Comparison of ENCODE assay signal across 17 cellular contexts in the genomic region with DNA sequence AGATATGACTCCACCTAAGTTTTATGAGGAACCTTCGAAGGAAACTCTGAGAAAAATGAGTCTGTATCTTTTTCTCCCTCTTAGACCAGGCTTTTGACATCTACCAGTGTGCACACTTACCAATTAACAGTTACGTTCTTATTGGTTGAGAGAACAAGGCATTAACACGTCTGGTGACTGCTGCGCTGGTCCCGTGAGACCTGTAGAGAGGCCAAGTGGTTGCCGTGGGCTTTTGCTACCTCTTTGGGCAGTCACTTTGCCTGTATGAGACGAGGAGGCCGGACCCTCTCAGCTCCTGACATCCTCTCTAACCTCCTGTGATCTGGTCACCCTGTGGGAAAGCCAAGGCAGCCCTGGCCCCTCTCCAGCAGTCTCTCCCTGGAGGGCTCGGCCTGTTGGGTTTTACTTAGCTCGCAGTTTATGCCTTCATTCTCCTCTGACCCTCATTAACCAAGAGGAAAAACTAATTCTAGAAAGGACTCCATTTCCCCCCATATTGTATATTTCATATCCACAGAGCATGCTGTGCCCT.
"Had no signal": no experiment of that assay in that cellular context is flagged by ENCODE, and none has a peak within 500 bp of the region (broad histone marks: within the 10 kb centered on the region; RNA-seq: fewer than 3 reads in every experiment).

No MANE protein-coding gene starts in this region.

- H3K4me1 ChIP-seq: adrenal gland, upper lobe of right lung had no signal

- H3K27me3 Mint-ChIP-seq: effector memory CD8-positive, alpha-beta T cell had no signal

- H3K4me3 ChIP-seq: adrenal gland, gastroesophageal sphincter, lung, sigmoid colon, upper lobe of right lung had no signal

- ATAC-seq: effector memory CD8-positive, alpha-beta T cell; gastroesophageal sphincter; stimulated activated naive CD8-positive, alpha-beta T cell treated with anti-CD3 and anti-CD28 coated beads, Interleukin-15, Interleukin-2, amounts not matched to agents 100 U/mL and 50 U/mL, for 24 hours; upper lobe of right lung had no signal

- H3K36me3 ChIP-seq: adrenal gland, gastroesophageal sphincter, sigmoid colon, upper lobe of right lung had no signal

- H3K27me3 ChIP-seq: adrenal gland, gastroesophageal sphincter, sigmoid colon, upper lobe of right lung had no signal

- H3K27ac ChIP-seq: gastroesophageal sphincter, sigmoid colon, upper lobe of right lung had no signal

- DNase-seq: activated CD4-positive, alpha-beta T cell treated with anti-CD3 and anti-CD28 coated beads, Interleukin-2, amount 50 U/mL, for 4 hours; activated CD4-positive, CD25-positive, alpha-beta regulatory T cell treated with anti-CD3 and anti-CD28 coated beads, Interleukin-2, amount 50 U/mL, for 72 hours; activated naive CD4-positive, alpha-beta T cell treated with anti-CD3 and anti-CD28 coated beads, Interleukin-2, amount 50 U/mL, for 16 hours; activated T-cell treated with anti-CD3 and anti-CD28 coated beads, Interleukin-2, amount 50 U/mL, for 1 hour; adrenal gland; central memory CD4-positive, alpha-beta T cell; cortex of kidney; effector memory CD8-positive, alpha-beta T cell; hippocampal formation; kidney glomerular epithelial cell; sigmoid colon; stimulated activated CD4-positive, alpha-beta T cell treated with anti-CD3 and anti-CD28 coated beads, Interleukin-12 subunit alpha, Interleukin-12 subunit beta, amount 100 ng/mL, for 4 hours; stimulated activated naive CD8-positive, alpha-beta T cell treated with anti-CD3 and anti-CD28 coated beads, Interleukin-15, Interleukin-2, amounts not matched to agents 100 U/mL and 50 U/mL, for 24 hours; upper lobe of right lung had no signal

- H3K4me3 Mint-ChIP-seq: effector memory CD8-positive, alpha-beta T cell; T-helper 2 cell treated with Interferon-gamma antibody and Interleukin-4, amounts not matched to agents 5 μg/mL and 100 μg/mL, for 36 hours had no signal

- H3K9me3 ChIP-seq: adrenal gland, gastroesophageal sphincter, sigmoid colon, upper lobe of right lung had no signal

- H3K27ac Mint-ChIP-seq: T-helper 2 cell treated with Interferon-gamma antibody and Interleukin-4, amounts not matched to agents 5 μg/mL and 100 μg/mL, for 36 hours had no signal
